In genomic region chr15:59104912-59105732, GRCh38 we compare ENCODE assay signal across 8 cellular contexts. TPM values are rescaled to one million over a fixed set of nuclear protein-coding genes. Genes with fewer than 3 reads are reported as not detected.
DNase-seq lines count a peak whose midpoint lies in the region; ATAC-seq and TF ChIP-seq lines count a peak whose summit lies in the region.

CCNB2 (plus strand) TSS chr15:59105146; CDS start chr15:59105269, 123 bp downstream.

- peak; percentile 98 for ATAC-seq in HG03432 (IDR thresholded peaks at IDR 0.05; ENCODE audit: unreplicated experiment)
- ATAC-seq in activated CD4-positive, CD25-positive, alpha-beta regulatory T cell treated with anti-CD3 and anti-CD28 coated beads, Interleukin-2, amount 50 U/mL, for 24 hours = peak; percentile 100

- peak; percentile 88 for TF ChIP-seq POLR2A in GM19193 (IDR thresholded peaks at IDR 0.05; ENCODE audit: extremely low read depth, insufficient read depth, insufficient read length)

- DNase-seq in Ammon's horn (ENCODE audit: low spot score) = peak; percentile 94
- DNase-seq in NCI-H460 (ENCODE audit: extremely low read depth, low read depth) = peak; percentile 88
- peak; percentile 94 for DNase-seq in cerebellar cortex (ENCODE audit: low spot score)
- DNase-seq in islet precursor cell = peak; percentile 95
- DNase-seq in stimulated activated CD4-positive, alpha-beta T cell treated with anti-CD3 and anti-CD28 coated beads, Interleukin-15, amount 100 ng/mL, for 1 hour (ENCODE audit: low read depth in 1 of 2, low spot score in 1 of 2) = peak; percentile 53 to 66

RNA-seq across cellular contexts. Expression of gene CCNB2, which starts in this region (rescaled TPM):
- 81.1 TPM in 2 replicates for total RNA-seq in NCI-H460 (2014; rRNA removed; shearing (Covaris generic))
- 96.7 and 98.0 TPM in 2 replicates for polyA plus RNA-seq in NCI-H460 (2014; cell fraction: nucleus; rRNA removed)

Comparison
In these comparisons a context has a peak if more than half of its experiments do, and no peak if none do; other contexts are left out.
1. Peak in every context shown above with its lines: DNase-seq and ATAC-seq.